ENCODE assay signal across 30 cellular contexts in the genomic region with DNA sequence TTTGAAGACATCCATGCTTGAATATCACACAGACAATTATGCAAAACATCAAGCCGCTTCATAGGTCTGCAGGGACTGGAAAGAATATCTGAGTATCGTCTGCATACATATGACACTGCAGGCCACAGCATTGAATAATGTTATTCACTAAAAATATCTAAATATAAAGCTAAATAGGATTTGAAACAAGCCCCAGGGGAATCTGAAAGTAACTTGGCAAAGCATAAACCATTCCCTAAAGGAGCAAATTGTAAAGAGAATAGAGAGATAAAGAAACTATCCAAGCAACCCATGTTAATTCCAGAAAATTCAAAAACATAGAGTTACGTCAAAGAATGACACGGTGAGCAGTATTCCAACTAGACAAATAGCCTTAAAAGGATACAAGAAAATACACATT.
"Had no signal": no experiment of that assay in that cellular context is flagged by ENCODE, and none has a peak within 500 bp of the region (broad histone marks: within the 10 kb centered on the region; RNA-seq: fewer than 3 reads in every experiment).

No MANE protein-coding gene starts in this region.

- ATAC-seq: left colon; left lung; lower lobe of right lung; natural killer cell; pancreas; right cardiac atrium; sciatic nerve; stimulated activated naive B cell treated with anti-CD40 and anti-IgM and Interleukin-4, amounts not matched to agents 10 μg/mL and 1 μg/mL and 100 μg/mL, for 72 hours; stimulated activated naive CD8-positive, alpha-beta T cell treated with anti-CD3 and anti-CD28 coated beads, Interleukin-15, Interleukin-2, amounts not matched to agents 100 U/mL and 50 U/mL, for 24 hours; upper lobe of right lung had no signal

- H3K27ac Mint-ChIP-seq: immature natural killer cell; mesothelial cell of epicardium; naive B cell; natural killer cell; stimulated activated naive B cell treated with anti-CD40 and anti-IgM and Interleukin-4, amounts not matched to agents 10 μg/mL and 1 μg/mL and 100 μg/mL, for 72 hours had no signal

- H3K27ac ChIP-seq: left lung, lower lobe of right lung, pancreas, prostate gland, skin epidermis, stomach, testis, thyroid gland, transverse colon, upper lobe of right lung had no signal

- H3K27me3 ChIP-seq: left lung, pancreas, stomach, testis, thyroid gland, transverse colon, upper lobe of right lung had no signal

- H3K27me3 Mint-ChIP-seq: naive B cell; stimulated activated naive B cell treated with anti-CD40 and anti-IgM and Interleukin-4, amounts not matched to agents 10 μg/mL and 1 μg/mL and 100 μg/mL, for 72 hours had no signal

- H3K4me1 Mint-ChIP-seq: immature natural killer cell; mesothelial cell of epicardium; naive B cell; natural killer cell; stimulated activated naive B cell treated with anti-CD40 and anti-IgM and Interleukin-4, amounts not matched to agents 10 μg/mL and 1 μg/mL and 100 μg/mL, for 72 hours had no signal

- H3K4me1 ChIP-seq: left lung, lower lobe of right lung, pancreas, prostate gland, stomach, testis, thyroid gland, transverse colon, upper lobe of right lung had no signal

- H3K9me3 ChIP-seq: left lung, lower lobe of right lung, pancreas, prostate gland, stomach, testis, thyroid gland, transverse colon, upper lobe of right lung had no signal

- H3K4me3 Mint-ChIP-seq: immature natural killer cell; mesothelial cell of epicardium; naive B cell; natural killer cell; stimulated activated naive B cell treated with anti-CD40 and anti-IgM and Interleukin-4, amounts not matched to agents 10 μg/mL and 1 μg/mL and 100 μg/mL, for 72 hours had no signal

- H3K36me3 ChIP-seq: left lung, lower lobe of right lung, pancreas, prostate gland, stomach, thyroid gland, transverse colon, upper lobe of right lung had no signal

- DNase-seq: hypothalamus; immature natural killer cell; kidney; left colon; left lung; lower lobe of right lung; mammary epithelial cell; mesenchymal stem cell; naive B cell; natural killer cell; nucleus accumbens; pancreas; posterior cingulate gyrus; retina; right cardiac atrium; stimulated activated CD4-positive, alpha-beta T cell treated with anti-CD3 and anti-CD28 coated beads, Interleukin-12 subunit alpha, Interleukin-12 subunit beta, amount 100 ng/mL, for 4 hours; stimulated activated CD4-positive, alpha-beta T cell treated with anti-CD3 and anti-CD28 coated beads, Interleukin-15, amount 100 ng/mL, for 24 hours; stimulated activated CD4-positive, alpha-beta T cell treated with anti-CD3 and anti-CD28 coated beads, Interleukin-2, amount 100 ng/mL, for 24 hours; stimulated activated CD4-positive, alpha-beta T cell treated with anti-CD3 and anti-CD28 coated beads, Interleukin-4, amount 100 ng/mL, for 1 hour; stimulated activated naive B cell treated with anti-CD40 and anti-IgM and Interleukin-4, amounts not matched to agents 10 μg/mL and 1 μg/mL and 100 μg/mL, for 72 hours; stimulated activated naive CD8-positive, alpha-beta T cell treated with anti-CD3 and anti-CD28 coated beads, Interleukin-15, Interleukin-2, amounts not matched to agents 100 U/mL and 50 U/mL, for 24 hours; stomach; testis; thyroid gland; transverse colon; upper lobe of right lung had no signal

- H3K36me3 Mint-ChIP-seq: immature natural killer cell; mesothelial cell of epicardium; naive B cell; natural killer cell; stimulated activated naive B cell treated with anti-CD40 and anti-IgM and Interleukin-4, amounts not matched to agents 10 μg/mL and 1 μg/mL and 100 μg/mL, for 72 hours had no signal

- H3K9me3 Mint-ChIP-seq: mesothelial cell of epicardium; naive B cell; stimulated activated naive B cell treated with anti-CD40 and anti-IgM and Interleukin-4, amounts not matched to agents 10 μg/mL and 1 μg/mL and 100 μg/mL, for 72 hours had no signal

- H3K4me3 ChIP-seq: left lung, lower lobe of right lung, pancreas, prostate gland, skin epidermis, stomach, testis, thyroid gland, transverse colon, upper lobe of right lung had no signal
